ENCODE assay signal across 8 cellular contexts in the genomic region with DNA sequence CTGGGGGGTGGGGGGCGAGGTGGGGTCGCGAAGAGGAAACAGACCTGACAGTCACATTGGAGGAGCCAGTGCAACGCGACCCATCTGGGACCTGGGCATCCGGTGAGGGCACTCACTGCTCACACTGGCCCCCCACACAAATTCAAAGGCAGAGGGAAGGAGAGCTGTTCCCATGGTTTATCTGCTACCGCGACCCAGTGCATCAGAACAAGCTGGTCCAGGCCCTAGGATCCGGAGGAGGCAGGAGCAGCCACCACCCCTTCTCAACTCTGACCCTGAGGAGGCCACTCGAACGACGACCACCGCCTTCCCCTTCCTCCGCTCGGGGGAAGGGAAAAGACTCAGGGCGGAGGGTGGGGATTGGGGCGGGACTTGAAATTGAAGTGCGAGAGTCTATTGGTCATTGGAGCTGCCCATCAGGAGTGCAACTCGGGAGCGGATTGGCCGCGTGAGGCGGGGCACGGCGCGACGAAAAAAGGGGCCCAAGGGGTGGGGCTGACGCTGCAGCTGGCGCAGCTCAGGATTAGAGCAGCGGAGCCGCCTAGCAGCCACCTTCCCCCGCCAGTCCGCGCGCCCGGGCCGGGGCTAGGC.
DNase-seq lines count a peak whose midpoint lies in the region; ATAC-seq, FAIRE-seq and TF ChIP-seq lines count a peak whose summit lies in the region.

A gene (plus strand): TSS at position 526 of the 591 bp plus-strand sequence. CDS start 155 bp downstream, outside the sequence.

- H3K9me3 Mint-ChIP-seq in nephron: no peaks in the 10 kb centered on the region

- H3K27me3 Mint-ChIP-seq in nephron (ENCODE audit: low read depth): peaks cover 94% of the 10 kb centered on the region

- peaks cover 39% of the 10 kb centered on the region for H3K4me1 Mint-ChIP-seq in nephron

- DNase-seq in DMS 273 (lab: John Stamatoyannopoulos, UW; ENCODE audit: unreplicated experiment) (peak; percentile 97), HTR-8/SVneo (ENCODE audit: insufficient read length, low spot score) (peak; percentile 99), NOMO-1 treated with dmso at 0.1 percent for 144 hours (lab: John Stamatoyannopoulos, UW; ENCODE audit: unreplicated experiment) (peak; percentile 59), activated T-helper 1 cell treated with Interleukin-2 at 50 U/mL for 16 hours (ENCODE audit: low read depth) (peak; percentile 24), fibroblast of peridontal ligament (ENCODE audit: extremely low read depth) (peak; percentile 58), stromal cell of bone marrow (ENCODE audit: low read depth) (peak; percentile 40)

- H3K4me3 Mint-ChIP-seq in nephron: peak within 1 kb of the TSS; percentile 82 to 85 (median 85)

- peak; percentile 90 for FAIRE-seq in HTR-8/SVneo (lab: Jason Lieb, UNC)

- peak; percentile 97 for ATAC-seq in GM21423 (IDR thresholded peaks at IDR 0.05; ENCODE audit: unreplicated experiment)

- TF ChIP-seq CTCF in nephron (IDR thresholded peaks at IDR 0.05; ENCODE audit: unreplicated experiment in 3 of 3): no peak

- no peaks in the 10 kb centered on the region for H3K36me3 Mint-ChIP-seq in nephron (ENCODE audit: low read depth)

- no peak within 1 kb of the TSS for H3K27ac Mint-ChIP-seq in nephron

Comparison
In these comparisons a context has a peak if more than half of its experiments do, and no peak if none do; other contexts are left out.
1. Peak in every context shown above with its lines: DNase-seq and ATAC-seq.
2. DNase-seq: peak in every context shown above with its lines; median percentile 99 in HTR-8/SVneo; 97 in DMS 273; 59 in NOMO-1 treated with dmso at 0.1 percent for 144 hours; 58 in fibroblast of peridontal ligament; 40 in stromal cell of bone marrow; 24 in activated T-helper 1 cell treated with Interleukin-2 at 50 U/mL for 16 hours.